In genomic region chr22:39528681-39529486, GRCh38 we compare ENCODE assay signal across 1 cellular context.
TF ChIP-seq lines count a peak whose summit lies in the region.

No MANE protein-coding gene starts in this region.

TF ChIP-seq in K562, 482 proteins besides CTCF, POLR2A, EP300 and RAD21 (continued from another document and continues in another):
- TF ChIP-seq, protein P1, sequence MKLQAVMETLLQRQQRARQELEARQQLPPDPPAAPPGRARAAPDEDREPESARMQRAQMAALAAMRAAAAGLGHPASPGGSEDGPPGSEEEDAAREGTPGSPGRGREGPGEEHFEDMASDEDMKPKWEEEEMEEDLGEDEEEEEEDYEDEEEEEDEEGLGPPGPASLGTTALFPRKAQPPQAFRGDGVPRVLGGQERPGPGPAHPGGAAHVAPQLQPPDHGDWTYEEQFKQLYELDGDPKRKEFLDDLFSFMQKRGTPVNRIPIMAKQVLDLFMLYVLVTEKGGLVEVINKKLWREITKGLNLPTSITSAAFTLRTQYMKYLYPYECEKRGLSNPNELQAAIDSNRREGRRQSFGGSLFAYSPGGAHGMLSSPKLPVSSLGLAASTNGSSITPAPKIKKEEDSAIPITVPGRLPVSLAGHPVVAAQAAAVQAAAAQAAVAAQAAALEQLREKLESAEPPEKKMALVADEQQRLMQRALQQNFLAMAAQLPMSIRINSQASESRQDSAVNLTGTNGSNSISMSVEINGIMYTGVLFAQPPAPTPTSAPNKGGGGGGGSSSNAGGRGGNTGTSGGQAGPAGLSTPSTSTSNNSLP (IDR thresholded peaks at IDR 0.05; ENCODE audit: borderline replicate concordance, low read depth, low read length), result no peak
- TF ChIP-seq CHD7 (IDR thresholded peaks at IDR 0.05; ENCODE audit: low read depth, low read length) (no peak), HDGF (IDR thresholded peaks at IDR 0.05) (peak; percentile 65; the same call in 1 of the 2 replicates), CEBPZ (IDR thresholded peaks at IDR 0.05; ENCODE audit: borderline replicate concordance, low read depth, low read length) (no peak), NCOR1 (IDR thresholded peaks at IDR 0.05) (peak; percentile 15; the same call in 1 of the 2 replicates), SRSF1 (IDR thresholded peaks at IDR 0.05; ENCODE audit: low read depth, low read length) (no peak), ELF1 (tag; IDR thresholded peaks at IDR 0.05) (peak; percentile 61), ZNF23 (CRISPR knock-in tag; IDR thresholded peaks at IDR 0.05) (no peak), POLR3G (IDR thresholded peaks at IDR 0.05; ENCODE audit: extremely low read depth, insufficient read length, insufficient replicate concordance) (no peak), PTBP1 (IDR thresholded peaks at IDR 0.05; ENCODE audit: low read depth, low read length) (no peak), CHD2 (IDR thresholded peaks at IDR 0.05; ENCODE audit: low read depth, low read length) (no peak), KDM4B (IDR thresholded peaks at IDR 0.05; ENCODE audit: borderline replicate concordance in 2 of 2, low read depth in 1 of 2) (peak in 1 of 2 experiments; percentile 62; a peak in 1 of 4 replicates), IRF2 (CRISPR knock-in tag; IDR thresholded peaks at IDR 0.05) (no peak), RBM17 (IDR thresholded peaks at IDR 0.05; ENCODE audit: borderline replicate concordance, low read depth, low read length) (no peak), ZKSCAN1 (IDR thresholded peaks at IDR 0.05; ENCODE audit: low read depth, low read length) (0 out of 2 replicates have a peak, but pooled peaks have one; percentile 69), SMC3 (conservative IDR thresholded peaks at IDR 0.05; ENCODE audit: insufficient read depth, low read depth, low read length) (peak; percentile 97), ZNF766 (CRISPR knock-in tag; conservative IDR thresholded peaks at IDR 0.05) (no peak), SUPT5H (IDR thresholded peaks at IDR 0.05) (no peak), MXI1 (IDR thresholded peaks at IDR 0.05; ENCODE audit: low read depth, low read length) (no peak), KAT2B (IDR thresholded peaks at IDR 0.05; ENCODE audit: low read depth, low read length) (no peak), PRPF4 (IDR thresholded peaks at IDR 0.05; ENCODE audit: insufficient read depth, low read depth, low read length, poor library complexity, severe bottlenecking) (no peak)
- TF ChIP-seq, protein P2, sequence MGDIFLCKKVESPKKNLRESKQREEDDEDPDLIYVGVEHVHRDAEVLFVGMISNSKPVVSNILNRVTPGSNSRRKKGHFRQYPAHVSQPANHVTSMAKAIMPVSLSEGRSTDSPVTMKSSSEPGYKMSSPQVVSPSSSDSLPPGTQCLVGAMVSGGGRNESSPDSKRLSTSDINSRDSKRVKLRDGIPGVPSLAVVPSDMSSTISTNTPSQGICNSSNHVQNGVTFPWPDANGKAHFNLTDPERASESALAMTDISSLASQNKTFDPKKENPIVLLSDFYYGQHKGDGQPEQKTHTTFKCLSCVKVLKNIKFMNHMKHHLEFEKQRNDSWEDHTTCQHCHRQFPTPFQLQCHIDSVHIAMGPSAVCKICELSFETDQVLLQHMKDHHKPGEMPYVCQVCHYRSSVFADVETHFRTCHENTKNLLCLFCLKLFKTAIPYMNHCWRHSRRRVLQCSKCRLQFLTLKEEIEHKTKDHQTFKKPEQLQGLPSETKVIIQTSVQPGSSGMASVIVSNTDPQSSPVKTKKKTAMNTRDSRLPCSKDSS (IDR thresholded peaks at IDR 0.05; ENCODE audit: low read depth, partially characterized antibody), result no peak
- TF ChIP-seq, protein P3, sequence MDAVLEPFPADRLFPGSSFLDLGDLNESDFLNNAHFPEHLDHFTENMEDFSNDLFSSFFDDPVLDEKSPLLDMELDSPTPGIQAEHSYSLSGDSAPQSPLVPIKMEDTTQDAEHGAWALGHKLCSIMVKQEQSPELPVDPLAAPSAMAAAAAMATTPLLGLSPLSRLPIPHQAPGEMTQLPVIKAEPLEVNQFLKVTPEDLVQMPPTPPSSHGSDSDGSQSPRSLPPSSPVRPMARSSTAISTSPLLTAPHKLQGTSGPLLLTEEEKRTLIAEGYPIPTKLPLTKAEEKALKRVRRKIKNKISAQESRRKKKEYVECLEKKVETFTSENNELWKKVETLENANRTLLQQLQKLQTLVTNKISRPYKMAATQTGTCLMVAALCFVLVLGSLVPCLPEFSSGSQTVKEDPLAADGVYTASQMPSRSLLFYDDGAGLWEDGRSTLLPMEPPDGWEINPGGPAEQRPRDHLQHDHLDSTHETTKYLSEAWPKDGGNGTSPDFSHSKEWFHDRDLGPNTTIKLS (IDR thresholded peaks at IDR 0.05; ENCODE audit: borderline replicate concordance, low read depth), result no peak
- TF ChIP-seq, protein P4, sequence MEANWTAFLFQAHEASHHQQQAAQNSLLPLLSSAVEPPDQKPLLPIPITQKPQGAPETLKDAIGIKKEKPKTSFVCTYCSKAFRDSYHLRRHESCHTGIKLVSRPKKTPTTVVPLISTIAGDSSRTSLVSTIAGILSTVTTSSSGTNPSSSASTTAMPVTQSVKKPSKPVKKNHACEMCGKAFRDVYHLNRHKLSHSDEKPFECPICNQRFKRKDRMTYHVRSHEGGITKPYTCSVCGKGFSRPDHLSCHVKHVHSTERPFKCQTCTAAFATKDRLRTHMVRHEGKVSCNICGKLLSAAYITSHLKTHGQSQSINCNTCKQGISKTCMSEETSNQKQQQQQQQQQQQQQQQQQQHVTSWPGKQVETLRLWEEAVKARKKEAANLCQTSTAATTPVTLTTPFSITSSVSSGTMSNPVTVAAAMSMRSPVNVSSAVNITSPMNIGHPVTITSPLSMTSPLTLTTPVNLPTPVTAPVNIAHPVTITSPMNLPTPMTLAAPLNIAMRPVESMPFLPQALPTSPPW (CRISPR knock-in tag; IDR thresholded peaks at IDR 0.05), result no peak
- TF ChIP-seq, protein P5, sequence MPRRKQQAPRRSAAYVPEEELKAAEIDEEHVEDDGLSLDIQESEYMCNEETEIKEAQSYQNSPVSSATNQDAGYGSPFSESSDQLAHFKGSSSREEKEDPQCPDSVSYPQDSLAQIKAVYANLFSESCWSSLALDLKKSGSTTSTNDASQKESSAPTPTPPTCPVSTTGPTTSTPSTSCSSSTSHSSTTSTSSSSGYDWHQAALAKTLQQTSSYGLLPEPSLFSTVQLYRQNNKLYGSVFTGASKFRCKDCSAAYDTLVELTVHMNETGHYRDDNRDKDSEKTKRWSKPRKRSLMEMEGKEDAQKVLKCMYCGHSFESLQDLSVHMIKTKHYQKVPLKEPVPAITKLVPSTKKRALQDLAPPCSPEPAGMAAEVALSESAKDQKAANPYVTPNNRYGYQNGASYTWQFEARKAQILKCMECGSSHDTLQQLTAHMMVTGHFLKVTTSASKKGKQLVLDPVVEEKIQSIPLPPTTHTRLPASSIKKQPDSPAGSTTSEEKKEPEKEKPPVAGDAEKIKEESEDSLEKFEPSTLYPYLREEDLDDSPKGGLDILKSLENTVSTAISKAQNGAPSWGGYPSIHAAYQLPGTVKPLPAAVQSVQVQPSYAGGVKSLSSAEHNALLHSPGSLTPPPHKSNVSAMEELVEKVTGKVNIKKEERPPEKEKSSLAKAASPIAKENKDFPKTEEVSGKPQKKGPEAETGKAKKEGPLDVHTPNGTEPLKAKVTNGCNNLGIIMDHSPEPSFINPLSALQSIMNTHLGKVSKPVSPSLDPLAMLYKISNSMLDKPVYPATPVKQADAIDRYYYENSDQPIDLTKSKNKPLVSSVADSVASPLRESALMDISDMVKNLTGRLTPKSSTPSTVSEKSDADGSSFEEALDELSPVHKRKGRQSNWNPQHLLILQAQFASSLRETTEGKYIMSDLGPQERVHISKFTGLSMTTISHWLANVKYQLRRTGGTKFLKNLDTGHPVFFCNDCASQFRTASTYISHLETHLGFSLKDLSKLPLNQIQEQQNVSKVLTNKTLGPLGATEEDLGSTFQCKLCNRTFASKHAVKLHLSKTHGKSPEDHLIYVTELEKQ (CRISPR knock-in tag; IDR thresholded peaks at IDR 0.05), result no peak
- TF ChIP-seq, protein P6, sequence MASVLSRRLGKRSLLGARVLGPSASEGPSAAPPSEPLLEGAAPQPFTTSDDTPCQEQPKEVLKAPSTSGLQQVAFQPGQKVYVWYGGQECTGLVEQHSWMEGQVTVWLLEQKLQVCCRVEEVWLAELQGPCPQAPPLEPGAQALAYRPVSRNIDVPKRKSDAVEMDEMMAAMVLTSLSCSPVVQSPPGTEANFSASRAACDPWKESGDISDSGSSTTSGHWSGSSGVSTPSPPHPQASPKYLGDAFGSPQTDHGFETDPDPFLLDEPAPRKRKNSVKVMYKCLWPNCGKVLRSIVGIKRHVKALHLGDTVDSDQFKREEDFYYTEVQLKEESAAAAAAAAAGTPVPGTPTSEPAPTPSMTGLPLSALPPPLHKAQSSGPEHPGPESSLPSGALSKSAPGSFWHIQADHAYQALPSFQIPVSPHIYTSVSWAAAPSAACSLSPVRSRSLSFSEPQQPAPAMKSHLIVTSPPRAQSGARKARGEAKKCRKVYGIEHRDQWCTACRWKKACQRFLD (CRISPR knock-in tag; IDR thresholded peaks at IDR 0.05), result no peak
